Comparison of ENCODE assay signal across 1 cellular context in genomic region chr19:5977785-5978605, GRCh38.
TF ChIP-seq lines count a peak whose summit lies in the region.

TSS of gene RANBP3 (minus strand) at chr19:5978140. CDS start at chr19:5978082, 58 bp downstream.

TF ChIP-seq in K562, 482 proteins besides CTCF, POLR2A, EP300 and RAD21 (continued from another document and continues in another):
- no peak for TF ChIP-seq ZNF609 (CRISPR knock-in tag; IDR thresholded peaks at IDR 0.05; ENCODE audit: borderline replicate concordance)
- no peak for TF ChIP-seq GTF3C2 (IDR thresholded peaks at IDR 0.05; ENCODE audit: borderline replicate concordance, extremely low read depth, insufficient read length)
- peak; percentile 97 for TF ChIP-seq E2F3 (CRISPR knock-in tag; IDR thresholded peaks at IDR 0.05)
- peak; percentile 49 for TF ChIP-seq PCBP1 (IDR thresholded peaks at IDR 0.05; ENCODE audit: low read depth, low read length, poor library complexity, severe bottlenecking)
- peak in 1 of 2 experiments; percentile 35; a peak in 1 of 4 replicates for TF ChIP-seq CSDE1 (IDR thresholded peaks at IDR 0.05)
- no peak for TF ChIP-seq HDAC2 (IDR thresholded peaks at IDR 0.05)
- no peak for TF ChIP-seq MTF1 (CRISPR knock-in tag; IDR thresholded peaks at IDR 0.05; ENCODE audit: borderline replicate concordance)
- TF ChIP-seq LEF1 (IDR thresholded peaks at IDR 0.05) = no peak
- TF ChIP-seq ATF3 (IDR thresholded peaks at IDR 0.05) = no peak
- TF ChIP-seq ATF3 (CRISPR knock-in tag; conservative IDR thresholded peaks at IDR 0.05) = 0 out of 2 replicates have a peak, but pooled peaks have one; percentile 44
- peak; percentile 98 for TF ChIP-seq CXXC5 (CRISPR knock-in tag; IDR thresholded peaks at IDR 0.05)
- peak; percentile 67; the same call in 1 of the 2 replicates for TF ChIP-seq HIVEP1 (CRISPR knock-in tag; IDR thresholded peaks at IDR 0.05)
- no peak for TF ChIP-seq ZNF512 (tag; IDR thresholded peaks at IDR 0.05)
- peak; percentile 40; the same call in 1 of the 2 replicates for TF ChIP-seq ZBTB7A (IDR thresholded peaks at IDR 0.05; ENCODE audit: borderline replicate concordance, control insufficient read depth, low read depth, low read length)
- no peak for TF ChIP-seq FOXJ2 (tag; IDR thresholded peaks at IDR 0.05)
- no peak for TF ChIP-seq ARID1B (IDR thresholded peaks at IDR 0.05)
- TF ChIP-seq ETS1 (conservative IDR thresholded peaks at IDR 0.05; ENCODE audit: control insufficient read depth, low read depth, low read length) = no peak
- TF ChIP-seq FOXP1 (CRISPR knock-in tag; IDR thresholded peaks at IDR 0.05) = peak; percentile 99
- no peak for TF ChIP-seq ZNF311 (CRISPR knock-in tag; IDR thresholded peaks at IDR 0.05)
- TF ChIP-seq ZNF224 (CRISPR knock-in tag; IDR thresholded peaks at IDR 0.05) = peak; percentile 93; the same call in 1 of the 2 replicates
- no peak for TF ChIP-seq ARHGAP35 (IDR thresholded peaks at IDR 0.05; ENCODE audit: partially characterized antibody)
- no peak for TF ChIP-seq DLX4 (CRISPR knock-in tag; IDR thresholded peaks at IDR 0.05)
- no peak for TF ChIP-seq ZNF121 (CRISPR knock-in tag; conservative IDR thresholded peaks at IDR 0.05)
- no peak for TF ChIP-seq DDX20 (tag; IDR thresholded peaks at IDR 0.05; ENCODE audit: low read depth)
- TF ChIP-seq MYC (IDR thresholded peaks at IDR 0.05; ENCODE audit: low read depth, low read length) = peak; percentile 77
- TF ChIP-seq MYC (CRISPR knock-in tag; IDR thresholded peaks at IDR 0.05; ENCODE audit: borderline replicate concordance, low read depth) = 0 out of 2 replicates have a peak, but pooled peaks have one; percentile 20
- no peak for TF ChIP-seq ZNF217 (CRISPR knock-in tag; IDR thresholded peaks at IDR 0.05)
- 0 out of 2 replicates have a peak, but pooled peaks have one; percentile 45 for TF ChIP-seq CLOCK (CRISPR knock-in tag; IDR thresholded peaks at IDR 0.05; ENCODE audit: borderline replicate concordance)
- TF ChIP-seq KLF6 (CRISPR knock-in tag; IDR thresholded peaks at IDR 0.05; ENCODE audit: borderline replicate concordance) = 0 out of 2 replicates have a peak, but pooled peaks have one; percentile 47
- TF ChIP-seq BCLAF1 (IDR thresholded peaks at IDR 0.05; ENCODE audit: borderline replicate concordance in 1 of 2, control insufficient read depth in 1 of 2, low read depth in 2 of 2, low read length in 1 of 2) = no peak
- peak; percentile 97 for TF ChIP-seq POLR2B (IDR thresholded peaks at IDR 0.05; ENCODE audit: low read depth, partially characterized antibody)
- no peak for TF ChIP-seq ILF3 (IDR thresholded peaks at IDR 0.05; ENCODE audit: borderline replicate concordance)
- TF ChIP-seq ZNF398 (CRISPR knock-in tag; IDR thresholded peaks at IDR 0.05) = no peak
- TF ChIP-seq KAT8 (IDR thresholded peaks at IDR 0.05; ENCODE audit: low read depth) = no peak
- no peak for TF ChIP-seq FOXA1 (IDR thresholded peaks at IDR 0.05; ENCODE audit: borderline replicate concordance)
- TF ChIP-seq ZNF146 (CRISPR knock-in tag; IDR thresholded peaks at IDR 0.05; ENCODE audit: unreplicated experiment) = peak; percentile 45
- TF ChIP-seq ZNF165 (CRISPR knock-in tag; IDR thresholded peaks at IDR 0.05; ENCODE audit: borderline replicate concordance) = 0 out of 2 replicates have a peak, but pooled peaks have one; percentile 56
- TF ChIP-seq MCM7 (IDR thresholded peaks at IDR 0.05) = no peak
- no peak for TF ChIP-seq HDAC6 (IDR thresholded peaks at IDR 0.05; ENCODE audit: low read depth, low read length)
- TF ChIP-seq SAFB2 (IDR thresholded peaks at IDR 0.05; ENCODE audit: borderline replicate concordance, low read depth, low read length, severe bottlenecking) = no peak
- TF ChIP-seq ZNF140 (CRISPR knock-in tag; IDR thresholded peaks at IDR 0.05) = no peak
- TF ChIP-seq RFX1 (IDR thresholded peaks at IDR 0.05) = no peak
